1 cellular context compared by ENCODE assay signal in genomic region chr9:32552172-32552872, GRCh38.
TF ChIP-seq lines count a peak whose summit lies in the region.

A gene with protein sequence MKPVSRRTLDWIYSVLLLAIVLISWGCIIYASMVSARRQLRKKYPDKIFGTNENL (plus strand): TSS chr9:32552327. CDS start chr9:32552435, 108 bp downstream.
TSS of gene TOPORS (minus strand) at chr9:32552586. CDS start at chr9:32552436, 150 bp downstream.

TF ChIP-seq in HCT116, 20 proteins besides CTCF, POLR2A, EP300 and RAD21 (continued from another document):
- TF ChIP-seq SRF (IDR thresholded peaks at IDR 0.05; ENCODE audit: low read depth) = no peak
- TF ChIP-seq ATF3 (IDR thresholded peaks at IDR 0.05) = no peak
